14 cellular contexts compared by ENCODE assay signal in genomic region chr7:134836447-134836846, GRCh38. TPM values are rescaled to one million over a fixed set of nuclear protein-coding genes. Genes with fewer than 3 reads are reported as not detected.
A peak's percentile ranks its signal among the peaks of the same experiment; 100 is the strongest.
DNase-seq lines count a peak whose midpoint lies in the region; ATAC-seq, FAIRE-seq and TF ChIP-seq lines count a peak whose summit lies in the region.
"Had no signal": no experiment of that assay in that cellular context is flagged by ENCODE, and none has a peak within 500 bp of the region (broad histone marks: within the 10 kb centered on the region; RNA-seq: fewer than 3 reads in every experiment).

No MANE protein-coding gene starts in this region.

- no peak for DNase-seq in ascending aorta (ENCODE audit: low spot score in 2 of 2)
- DNase-seq in Right ventricle myocardium superior = no peak
- no peak for DNase-seq in psoas muscle
- DNase-seq in HTR-8/SVneo (ENCODE audit: insufficient read length, low spot score) = no peak
- DNase-seq in AG08395 (ENCODE audit: low spot score) = no peak
- no peak for DNase-seq in left lobe of liver (ENCODE audit: low spot score)
- DNase-seq in GM12892 (ENCODE audit: insufficient read length) = no peak
- DNase-seq: COR-L47, natural killer cell, NCI-H2171 had no signal

- peaks cover 32% of the 10 kb centered on the region for H3K4me1 ChIP-seq in ACC112 (ENCODE audit: control insufficient read depth, insufficient read depth, low read length, unreplicated experiment)
- peaks cover 25 to 57% of the 10 kb centered on the region in 2 donors for H3K4me1 ChIP-seq in ascending aorta
- no peaks in the 10 kb centered on the region for H3K4me1 ChIP-seq in psoas muscle
- H3K4me1 ChIP-seq: A549, suprapubic skin had no signal

- H3K9me3 ChIP-seq in ascending aorta (no peaks in the 10 kb centered on the region), psoas muscle (no peaks in the 10 kb centered on the region)
- H3K9me3 ChIP-seq: A549, suprapubic skin had no signal

- WGBS in psoas muscle, 3 donors = 78 to 84% (median 81%) methylated on average over 6 of the region's 6 CpGs

- H3K36me3 ChIP-seq in ACC112 (ENCODE audit: insufficient read depth, low read length) = no peaks in the 10 kb centered on the region
- H3K36me3 ChIP-seq in ascending aorta = no peaks in the 10 kb centered on the region
- H3K36me3 ChIP-seq in psoas muscle (ENCODE audit: insufficient read depth in 1 of 2, low read depth in 1 of 2) = no peaks in the 10 kb centered on the region
- H3K36me3 ChIP-seq: suprapubic skin had no signal

- ATAC-seq in Right ventricle myocardium superior (ENCODE audit: poor library complexity) = peak; percentile 33
- ATAC-seq in psoas muscle = no peak
- ATAC-seq in left lobe of liver = no peak
- ATAC-seq: A549, natural killer cell had no signal

- no peak for TF ChIP-seq CTCF in ascending aorta (IDR thresholded peaks at IDR 0.05)
- TF ChIP-seq CTCF in psoas muscle (IDR thresholded peaks at IDR 0.05) = no peak

- FAIRE-seq in HTR-8/SVneo (lab: Jason Lieb, UNC) (no peak), GM12892 (lab: Jason Lieb, UNC) (no peak)
- FAIRE-seq: A549 had no signal

- H3K79me2 ChIP-seq in ACC112 (ENCODE audit: control insufficient read depth, insufficient read depth, low read length, unreplicated experiment) = peaks cover 69% of the 10 kb centered on the region

- no peak for TF ChIP-seq POLR2A in GM12892 (IDR thresholded peaks at IDR 0.05; ENCODE audit: low read depth, low read length)

- peak overlapping the region; percentile 98 for H3K27ac ChIP-seq in ACC112 (ENCODE audit: low read depth, low read length)
- H3K27ac ChIP-seq in ascending aorta = peak overlapping the region; percentile 89
- H3K27ac ChIP-seq in psoas muscle = peak overlapping the region; percentile 61
- H3K27ac ChIP-seq: A549, suprapubic skin had no signal

- H3K27me3 ChIP-seq in ACC112 (ENCODE audit: insufficient read depth, low read length) (no peaks in the 10 kb centered on the region), ascending aorta (no peaks in the 10 kb centered on the region), psoas muscle (ENCODE audit: insufficient read depth in 3 of 3, low read length in 2 of 3) (no peaks in the 10 kb centered on the region)
- H3K27me3 ChIP-seq: suprapubic skin had no signal

- H3K4me3 ChIP-seq in ACC112 (ENCODE audit: low read depth, low read length) (peak overlapping the region; percentile 62), ascending aorta (no peak overlapping the region), psoas muscle (no peak overlapping the region)
- H3K4me3 ChIP-seq: A549, skin epidermis, suprapubic skin had no signal

- H2AFZ ChIP-seq in ACC112 (ENCODE audit: low read length, unreplicated experiment) = peak overlapping the region; percentile 20

- intact Hi-C loops in ascending aorta (cut with DNase I) = loop anchor here (5.0 kb wide), 1 partner anchor 46 kb away; no protein-coding TSS in a partner anchor
- intact Hi-C loops in Right ventricle myocardium superior (cut with DNase I) = loop anchor here (10.0 kb wide), 1 partner anchor 52 kb away; no protein-coding TSS in a partner anchor
- intact Hi-C loops in psoas muscle (cut with DNase I) = no loop called here

RNA-seq across cellular contexts. Expression of gene CALD1, which starts 57.0 kb away (rescaled TPM):
- total RNA-seq in ascending aorta (352 TPM), Right ventricle myocardium superior (86.1 TPM), psoas muscle (10 to 100 TPM; 25.0 to 59.5 (median 33.3) TPM), left lobe of liver (145 TPM)
- polyA plus RNA-seq in psoas muscle = 10 to 100 TPM; 16.8 to 24.7 (median 17.9) TPM
- 0.55 TPM for polyA plus RNA-seq in GM12892 (2012; ENCODE audit: missing spikeins)

Comparison
In these comparisons a context has a peak if more than half of its experiments do, and no peak if none do; other contexts are left out.
1. intact Hi-C loops: an anchor here in ascending aorta (5.0 kb wide) and Right ventricle myocardium superior (10.0 kb wide); none called in psoas muscle.